ENCODE assay signal across 19 cellular contexts in the genomic region with DNA sequence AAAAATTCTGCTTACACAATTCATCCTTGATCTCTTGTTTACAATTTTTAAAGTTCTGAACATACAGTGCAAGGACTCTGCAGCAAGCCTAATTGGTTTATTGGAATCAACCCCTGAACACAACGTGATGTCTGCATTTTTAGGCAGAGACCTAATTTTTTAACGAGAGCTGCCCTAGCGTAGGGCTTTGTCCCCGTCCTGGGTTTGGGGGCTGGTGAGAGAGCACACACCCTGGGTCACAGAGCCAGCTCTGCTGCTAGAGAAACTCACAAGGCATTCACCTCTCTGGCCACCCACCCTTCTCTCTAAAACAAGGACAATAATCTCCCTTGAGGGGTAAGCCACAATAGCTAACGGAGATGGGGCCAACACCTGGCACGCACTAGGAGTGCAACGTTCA. TPM values are rescaled to one million over a fixed set of nuclear protein-coding genes. Genes with fewer than 3 reads are reported as not detected.
DNase-seq lines count a peak whose midpoint lies in the region; ATAC-seq and TF ChIP-seq lines count a peak whose summit lies in the region.
"Had no signal": no experiment of that assay in that cellular context is flagged by ENCODE, and none has a peak within 500 bp of the region (broad histone marks: within the 10 kb centered on the region; RNA-seq: fewer than 3 reads in every experiment).

No MANE protein-coding gene starts in this region.

- no peak overlapping the region for H3K14ac ChIP-seq in trophoblast cell (ENCODE audit: low read length)

- H3K36me3 ChIP-seq in ascending aorta: peaks cover 0 to 3% of the 10 kb centered on the region in 2 donors
- H3K36me3 ChIP-seq in trophoblast cell (ENCODE audit: control insufficient read depth in 1 of 2, insufficient read depth in 2 of 2, low read length in 2 of 2): peaks cover 21 to 33% of the 10 kb centered on the region in 2 experiments
- H3K36me3 ChIP-seq in transverse colon: no peaks in the 10 kb centered on the region

- no peaks in the 10 kb centered on the region for H3K9me3 ChIP-seq in ascending aorta
- no peaks in the 10 kb centered on the region for H3K9me3 ChIP-seq in trophoblast cell (ENCODE audit: insufficient read depth, low read depth, low read length)
- no peaks in the 10 kb centered on the region for H3K9me3 ChIP-seq in transverse colon
- H3K9me3 ChIP-seq: psoas muscle had no signal

- TF ChIP-seq CTCF in ascending aorta (IDR thresholded peaks at IDR 0.05): no peak
- TF ChIP-seq CTCF in transverse colon (IDR thresholded peaks at IDR 0.05): no peak

- H3K23ac ChIP-seq in trophoblast cell (ENCODE audit: low read length): no peak overlapping the region

- H3K4me1 ChIP-seq in ascending aorta (peaks cover 0 to 13% of the 10 kb centered on the region in 2 donors), trophoblast cell (ENCODE audit: control insufficient read depth in 1 of 2, insufficient read depth in 2 of 2, low read length in 2 of 2) (peaks cover 0 to 10% of the 10 kb centered on the region in 2 experiments), transverse colon (peaks cover 16 to 68% (median 31%) of the 10 kb centered on the region in 4 donors)
- H3K4me1 ChIP-seq: psoas muscle had no signal

- no peak for TF ChIP-seq POLR2A in transverse colon (IDR thresholded peaks at IDR 0.05)

- no peak overlapping the region for H4K8ac ChIP-seq in trophoblast cell (ENCODE audit: low read depth, low read length)

- no CpG with 5 or more reads among the region's 7 CpGs for WGBS in trophoblast cell (ENCODE audit: extremely low coverage, insufficient coverage, insufficient read length)
- WGBS in transverse colon (ENCODE audit: low coverage in 1 of 2), 2 donors: 78 to 80% methylated on average over 1 to 7 of the region's 7 CpGs

- intact Hi-C loops in ascending aorta (cut with DNase I): no loop called here
- intact Hi-C loops in transverse colon (cut with DNase I; ENCODE audit: low total_unique reads): no loop called here

- no peak overlapping the region for H3K4me2 ChIP-seq in trophoblast cell (ENCODE audit: low read length)

- in situ Hi-C loops in transverse colon (cut with MboI; ENCODE audit: low pct_ligation_motif_present in 1 of 4, low pct_unique_long_range_greater_than_20kb in 1 of 4, low sequenced_read_pairs in 3 of 4): no loop called here

- H3K9ac ChIP-seq in trophoblast cell (ENCODE audit: low read length): no peak overlapping the region

- no peak overlapping the region for H2BK12ac ChIP-seq in trophoblast cell (ENCODE audit: low read length)

- H3K79me2 ChIP-seq in trophoblast cell (ENCODE audit: control insufficient read depth, insufficient read depth, low read length, poor library complexity): peaks cover 6% of the 10 kb centered on the region

- no peaks in the 10 kb centered on the region for H3K79me1 ChIP-seq in trophoblast cell (ENCODE audit: low read length)

- H3K27ac ChIP-seq in ascending aorta: peak overlapping the region; percentile 23 to 32
- no peak overlapping the region for H3K27ac ChIP-seq in trophoblast cell (ENCODE audit: low read depth, low read length)
- H3K27ac ChIP-seq in transverse colon: peak overlapping the region; percentile 30 to 76 (median 68)
- H3K27ac ChIP-seq: psoas muscle had no signal

- no peak overlapping the region for H2BK120ac ChIP-seq in trophoblast cell (ENCODE audit: insufficient read depth, low read length, poor library complexity)

- ATAC-seq in GM19395 (IDR thresholded peaks at IDR 0.05; ENCODE audit: unreplicated experiment): no peak
- ATAC-seq: activated T-helper 17 cell treated with anti-CD3 and anti-CD28 coated beads, Interleukin-2, amount 50 U/mL, for 72 hours; natural killer cell; stimulated activated effector memory CD8-positive, alpha-beta T cell treated with anti-CD3 and anti-CD28 coated beads, Interleukin-12 subunit alpha, Interleukin-12 subunit beta, amount 100 ng/mL, for 72 hours had no signal

- no peak overlapping the region for H3K18ac ChIP-seq in trophoblast cell (ENCODE audit: low read length)

- no peak overlapping the region for H2BK5ac ChIP-seq in trophoblast cell (ENCODE audit: low read depth, low read length, poor library complexity)

- H3K4ac ChIP-seq in trophoblast cell (ENCODE audit: low read depth, low read length): peak overlapping the region; percentile 16

- no peak overlapping the region for H2AK5ac ChIP-seq in trophoblast cell (ENCODE audit: low read length)

- no peak for TF ChIP-seq EP300 in transverse colon (IDR thresholded peaks at IDR 0.05; ENCODE audit: low read depth)

- no peak overlapping the region for H2AFZ ChIP-seq in trophoblast cell (ENCODE audit: insufficient read depth, low read length, poor library complexity)

- no peak overlapping the region for H4K12ac ChIP-seq in trophoblast cell (ENCODE audit: low read depth, low read length)

- H3K27me3 ChIP-seq in ascending aorta: no peaks in the 10 kb centered on the region
- H3K27me3 ChIP-seq in trophoblast cell (ENCODE audit: insufficient read depth, low read length): no peaks in the 10 kb centered on the region
- H3K27me3 ChIP-seq in transverse colon: no peaks in the 10 kb centered on the region

- no peak overlapping the region for H4K91ac ChIP-seq in trophoblast cell (ENCODE audit: low read depth, low read length)

- no peak overlapping the region for H3K4me3 ChIP-seq in ascending aorta
- no peak overlapping the region for H3K4me3 ChIP-seq in trophoblast cell (ENCODE audit: low read depth, low read length)
- no peak overlapping the region for H3K4me3 ChIP-seq in transverse colon
- H3K4me3 ChIP-seq: psoas muscle had no signal

- DNase-seq in ascending aorta (ENCODE audit: low spot score in 2 of 2): no peak
- peak; percentile 68 for DNase-seq in fibroblast of gingiva (ENCODE audit: low read depth)
- DNase-seq in trophoblast cell: no peak
- DNase-seq in transverse colon: no peak
- no peak for DNase-seq in foreskin melanocyte
- DNase-seq in NCI-H345 (lab: John Stamatoyannopoulos, UW): no peak
- DNase-seq: activated CD4-positive, alpha-beta T cell treated with anti-CD3 and anti-CD28 coated beads for 1 hour; AML-193; cerebellar nuclear complex; COR-L47; natural killer cell; NCI-H1436; NCI-H2171 treated with DMSO at 0.1 percent for 48 hours; NCI-H774; T-helper 9 cell had no signal

RNA-seq across cellular contexts. Expression of a gene that starts 28.2 kb away (rescaled TPM):
- 60.8 TPM for total RNA-seq in ascending aorta
- polyA plus RNA-seq in trophoblast cell (2013): 40.1 and 41.6 TPM in 2 replicates
- 10 to 100 TPM; 10.2 to 26.6 (median 14.6) TPM for total RNA-seq in transverse colon
